Comparison of ENCODE assay signal across 34 cellular contexts in the genomic region with DNA sequence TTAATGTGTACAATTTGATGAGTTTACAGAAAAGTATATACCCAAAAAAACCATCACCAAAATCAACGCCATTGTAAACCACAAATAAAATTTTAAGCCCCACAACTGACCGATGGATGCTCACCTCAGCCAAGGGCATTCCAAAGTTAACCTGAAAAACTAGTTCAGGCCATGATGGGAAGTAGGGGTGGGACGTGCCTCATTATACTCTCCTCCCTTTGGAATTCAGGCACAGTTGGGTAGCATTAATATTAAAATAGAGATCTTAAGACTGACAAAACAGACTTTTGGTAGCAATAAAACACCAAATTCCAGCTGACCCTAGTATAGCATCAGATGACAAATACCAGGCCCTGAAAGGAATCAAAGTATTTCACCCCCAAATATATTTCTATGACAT.
"Had no signal": no experiment of that assay in that cellular context is flagged by ENCODE, and none has a peak within 500 bp of the region (broad histone marks: within the 10 kb centered on the region; RNA-seq: fewer than 3 reads in every experiment).

No MANE protein-coding gene starts in this region.

- H3K36me3 Mint-ChIP-seq: activated CD4-positive, alpha-beta memory T cell treated with anti-CD3 and anti-CD28 coated beads for 36 hours; activated naive CD4-positive, alpha-beta T cell treated with anti-CD3 and anti-CD28 coated beads, Interleukin-2, amount 50 U/mL, for 24 hours; activated naive CD8-positive, alpha-beta T cell treated with anti-CD3 and anti-CD28 coated beads for 36 hours had no signal

- H3K27ac ChIP-seq: adrenal gland, body of pancreas, esophagus muscularis mucosa, foreskin keratinocyte, gastrocnemius medialis, WERI-Rb-1 had no signal

- H3K27ac Mint-ChIP-seq: activated CD4-positive, alpha-beta memory T cell treated with anti-CD3 and anti-CD28 coated beads for 36 hours; activated CD4-positive, alpha-beta T cell treated with anti-CD3 and anti-CD28 coated beads for 36 hours; activated CD4-positive, alpha-beta T cell treated with anti-CD3 and anti-CD28 coated beads, Interleukin-2, amount 10 ng/mL, durations not matched to agents 24 days and 14 days; activated naive CD4-positive, alpha-beta T cell treated with anti-CD3 and anti-CD28 coated beads for 36 hours; activated naive CD4-positive, alpha-beta T cell treated with anti-CD3 and anti-CD28 coated beads, Interleukin-2, amount 50 U/mL, for 24 hours; activated naive CD8-positive, alpha-beta T cell treated with anti-CD3 and anti-CD28 coated beads for 36 hours; activated naive CD8-positive, alpha-beta T cell treated with anti-CD3 and anti-CD28 coated beads, Interleukin-2, amount 50 U/mL, for 24 hours; activated T-cell treated with anti-CD3 and anti-CD28 coated beads, Interleukin-2, amount 50 U/mL, for 24 hours; activated T-helper 2 cell treated with anti-CD3 and anti-CD28 coated beads, Interferon-gamma antibody, Interleukin-2, Interleukin-4, amounts not matched to agents 10 μg/mL and 5 μg/mL and 100 μg/mL, durations not matched to agents 14 hours and 24 hours and 36 hours; effector memory CD8-positive, alpha-beta T cell; T-helper 17 cell; T-helper 2 cell treated with Interferon-gamma antibody and Interleukin-4, amounts not matched to agents 5 μg/mL and 100 μg/mL, for 36 hours had no signal

- H3K4me3 ChIP-seq: adrenal gland, body of pancreas, esophagus muscularis mucosa, gastrocnemius medialis had no signal

- H3K36me3 ChIP-seq: adrenal gland, esophagus muscularis mucosa, gastrocnemius medialis, WERI-Rb-1 had no signal

- H3K9me3 ChIP-seq: adrenal gland, body of pancreas, esophagus muscularis mucosa, gastrocnemius medialis had no signal

- FAIRE-seq: colon had no signal

- H3K4me1 ChIP-seq: adrenal gland, esophagus muscularis mucosa, gastrocnemius medialis had no signal

- H3K4me1 Mint-ChIP-seq: activated CD4-positive, alpha-beta T cell treated with anti-CD3 and anti-CD28 coated beads for 36 hours; activated CD4-positive, alpha-beta T cell treated with anti-CD3 and anti-CD28 coated beads, Interleukin-2, amount 10 ng/mL, durations not matched to agents 24 days and 14 days; activated naive CD4-positive, alpha-beta T cell treated with anti-CD3 and anti-CD28 coated beads, Interleukin-2, amount 50 U/mL, for 24 hours; activated naive CD8-positive, alpha-beta T cell treated with anti-CD3 and anti-CD28 coated beads for 36 hours; activated naive CD8-positive, alpha-beta T cell treated with anti-CD3 and anti-CD28 coated beads, Interleukin-2, amount 50 U/mL, for 24 hours; T-helper 17 cell had no signal

- ATAC-seq: activated CD4-positive, alpha-beta T cell treated with anti-CD3 and anti-CD28 coated beads for 36 hours; activated naive CD8-positive, alpha-beta T cell treated with anti-CD3 and anti-CD28 coated beads, Interleukin-2, amount 50 U/mL, for 24 hours; body of pancreas; effector memory CD8-positive, alpha-beta T cell; foreskin keratinocyte; gastrocnemius medialis; T-helper 17 cell had no signal

- H3K4me3 Mint-ChIP-seq: activated CD4-positive, alpha-beta memory T cell treated with anti-CD3 and anti-CD28 coated beads for 36 hours; activated CD4-positive, alpha-beta T cell treated with anti-CD3 and anti-CD28 coated beads for 36 hours; activated CD4-positive, alpha-beta T cell treated with anti-CD3 and anti-CD28 coated beads, Interleukin-2, amount 10 ng/mL, durations not matched to agents 24 days and 14 days; activated naive CD4-positive, alpha-beta T cell treated with anti-CD3 and anti-CD28 coated beads for 36 hours; activated naive CD4-positive, alpha-beta T cell treated with anti-CD3 and anti-CD28 coated beads, Interleukin-2, amount 50 U/mL, for 24 hours; activated naive CD8-positive, alpha-beta T cell treated with anti-CD3 and anti-CD28 coated beads for 36 hours; activated naive CD8-positive, alpha-beta T cell treated with anti-CD3 and anti-CD28 coated beads, Interleukin-2, amount 50 U/mL, for 24 hours; activated T-cell treated with anti-CD3 and anti-CD28 coated beads, Interleukin-2, amount 50 U/mL, for 24 hours; effector memory CD8-positive, alpha-beta T cell; T-helper 17 cell; T-helper 2 cell treated with Interferon-gamma antibody and Interleukin-4, amounts not matched to agents 5 μg/mL and 100 μg/mL, for 36 hours had no signal

- H3K27me3 Mint-ChIP-seq: activated CD4-positive, alpha-beta memory T cell treated with anti-CD3 and anti-CD28 coated beads for 36 hours; activated CD4-positive, alpha-beta T cell treated with anti-CD3 and anti-CD28 coated beads for 36 hours; activated CD4-positive, alpha-beta T cell treated with anti-CD3 and anti-CD28 coated beads, Interleukin-2, amount 10 ng/mL, durations not matched to agents 24 days and 14 days; activated naive CD4-positive, alpha-beta T cell treated with anti-CD3 and anti-CD28 coated beads, Interleukin-2, amount 50 U/mL, for 24 hours; activated naive CD8-positive, alpha-beta T cell treated with anti-CD3 and anti-CD28 coated beads for 36 hours; activated naive CD8-positive, alpha-beta T cell treated with anti-CD3 and anti-CD28 coated beads, Interleukin-2, amount 50 U/mL, for 24 hours; activated T-cell treated with anti-CD3 and anti-CD28 coated beads, Interleukin-2, amount 50 U/mL, for 24 hours; effector memory CD8-positive, alpha-beta T cell; T-helper 17 cell had no signal

- DNase-seq: activated CD4-positive, alpha-beta memory T cell treated with anti-CD3 and anti-CD28 coated beads for 36 hours; activated CD4-positive, alpha-beta T cell treated with anti-CD3 and anti-CD28 coated beads for 36 hours; activated CD4-positive, alpha-beta T cell treated with anti-CD3 and anti-CD28 coated beads, Interleukin-2, amount 10 ng/mL, durations not matched to agents 24 days and 14 days; activated CD4-positive, CD25-positive, alpha-beta regulatory T cell; activated CD4-positive, CD25-positive, alpha-beta regulatory T cell treated with anti-CD3 and anti-CD28 coated beads, Interleukin-2, amount 50 U/mL, for 72 hours; activated CD8-positive, alpha-beta memory T cell treated with anti-CD3 and anti-CD28 coated beads, Interleukin-2, amount 50 U/mL, for 48 hours; activated effector memory CD4-positive, alpha-beta T cell treated with anti-CD3 and anti-CD28 coated beads, Interleukin-2, amount 50 U/mL, for 16 hours; activated naive CD4-positive, alpha-beta T cell treated with anti-CD3 and anti-CD28 coated beads for 36 hours; activated naive CD8-positive, alpha-beta T cell treated with anti-CD3 and anti-CD28 coated beads for 36 hours; activated naive CD8-positive, alpha-beta T cell treated with anti-CD3 and anti-CD28 coated beads, Interleukin-2, amount 50 U/mL, for 24 hours; activated T-cell treated with anti-CD3 and anti-CD28 coated beads for 4 hours; activated T-cell treated with anti-CD3 and anti-CD28 coated beads, Interleukin-2, amount 50 U/mL, for 24 hours; adrenal gland; amygdala; aorta; body of pancreas; caudate nucleus; cortex of kidney; dermis blood vessel endothelial cell; effector CD4-positive, alpha-beta T cell; effector memory CD8-positive, alpha-beta T cell; erythroblast; foreskin keratinocyte; gastrocnemius medialis; head of caudate nucleus; T-helper 1 cell; T-helper 17 cell; T1000; WERI-Rb-1 had no signal

- H3K27me3 ChIP-seq: adrenal gland, body of pancreas, esophagus muscularis mucosa, foreskin keratinocyte, gastrocnemius medialis had no signal
